1 cellular context compared by ENCODE assay signal in genomic region chr1:223345720-223346119, GRCh38.
TF ChIP-seq lines count a peak whose summit lies in the region.

No MANE protein-coding gene starts in this region.

TF ChIP-seq in H1, 55 proteins besides CTCF, POLR2A, EP300 and RAD21:
- TF ChIP-seq RXRA (IDR thresholded peaks at IDR 0.05; ENCODE audit: insufficient read depth, low read depth, low read length), result no peak
- no peak for TF ChIP-seq RFX5 (IDR thresholded peaks at IDR 0.05; ENCODE audit: borderline replicate concordance, low read depth, low read length)
- no peak for TF ChIP-seq TCF12 (IDR thresholded peaks at IDR 0.05; ENCODE audit: low read depth, low read length)
- no peak for TF ChIP-seq RBBP5 (IDR thresholded peaks at IDR 0.05; ENCODE audit: borderline replicate concordance, low read depth, low read length)
- no peak for TF ChIP-seq EGR1 (IDR thresholded peaks at IDR 0.05; ENCODE audit: borderline replicate concordance, low read depth, low read length)
- TF ChIP-seq SRF (IDR thresholded peaks at IDR 0.05; ENCODE audit: low read depth, low read length), result no peak
- no peak for TF ChIP-seq KDM1A (IDR thresholded peaks at IDR 0.05; ENCODE audit: borderline replicate concordance, low read length)
- no peak for TF ChIP-seq BACH1 (IDR thresholded peaks at IDR 0.05; ENCODE audit: low read length)
- TF ChIP-seq SAP30 (IDR thresholded peaks at IDR 0.05; ENCODE audit: insufficient read depth, insufficient replicate concordance, low read length), result no peak
- TF ChIP-seq POU5F1 (IDR thresholded peaks at IDR 0.05; ENCODE audit: low read depth, low read length), result no peak
- TF ChIP-seq E2F6 (IDR thresholded peaks at IDR 0.05), result no peak
- no peak for TF ChIP-seq SIN3A (conservative IDR thresholded peaks at IDR 0.05 in 1 of 2, IDR thresholded peaks at IDR 0.05 in 1 of 2; ENCODE audit: low read depth in 1 of 2, low read length in 2 of 2)
- TF ChIP-seq MAX (IDR thresholded peaks at IDR 0.05), result no peak
- TF ChIP-seq CBX5 (IDR thresholded peaks at IDR 0.05; ENCODE audit: low read depth, low read length), result no peak
- TF ChIP-seq KDM5A (IDR thresholded peaks at IDR 0.05; ENCODE audit: low read length), result no peak
- no peak for TF ChIP-seq CEBPB (IDR thresholded peaks at IDR 0.05; ENCODE audit: low read depth, low read length)
- TF ChIP-seq CTBP2 (IDR thresholded peaks at IDR 0.05; ENCODE audit: borderline replicate concordance, insufficient read depth, insufficient read length, low read length), result no peak
